16 cellular contexts compared by ENCODE assay signal in the genomic region with DNA sequence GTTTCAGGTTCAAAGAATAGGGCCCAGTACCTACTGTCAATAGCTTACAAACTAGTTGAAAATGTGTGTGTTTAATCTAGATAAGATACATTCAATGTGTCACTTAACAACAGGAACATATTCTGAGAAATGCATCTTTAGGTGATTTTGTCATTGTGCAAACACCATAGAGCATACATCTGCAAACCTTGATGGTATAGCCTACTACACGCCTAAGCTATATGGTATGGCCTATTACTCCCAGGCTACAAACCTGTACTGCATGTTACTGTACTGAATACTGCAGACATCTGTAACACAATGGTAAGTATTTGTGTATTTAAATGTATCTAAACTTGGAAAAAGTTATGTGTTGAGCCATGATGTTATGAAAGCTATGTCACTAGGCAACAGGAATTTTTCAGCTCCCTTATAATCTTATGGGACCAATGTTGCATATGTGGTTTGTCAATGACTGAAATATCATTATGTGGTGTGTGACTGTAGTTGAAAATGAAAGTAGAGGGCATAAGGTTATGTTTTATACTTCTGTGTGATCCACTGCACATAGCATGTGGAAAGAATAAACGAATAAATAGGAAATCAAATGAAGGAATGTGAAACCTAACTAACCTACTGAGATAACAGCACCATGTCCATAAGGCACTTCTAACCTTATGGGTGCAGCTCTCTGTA.
"Had no signal": no experiment of that assay in that cellular context is flagged by ENCODE, and none has a peak within 500 bp of the region (broad histone marks: within the 10 kb centered on the region; RNA-seq: fewer than 3 reads in every experiment).

No MANE protein-coding gene starts in this region.

- H3K4me3 Mint-ChIP-seq: activated naive CD4-positive, alpha-beta T cell treated with anti-CD3 and anti-CD28 coated beads for 36 hours; naive thymus-derived CD8-positive, alpha-beta T cell; T-helper 2 cell treated with Interferon-gamma antibody and Interleukin-4, amounts not matched to agents 5 μg/mL and 100 μg/mL, for 36 hours had no signal

- H3K36me3 ChIP-seq: gastrocnemius medialis, neutrophil, suprapubic skin, upper lobe of left lung had no signal

- H3K27me3 ChIP-seq: gastrocnemius medialis, neutrophil, upper lobe of left lung had no signal

- H3K9me3 Mint-ChIP-seq: activated naive CD4-positive, alpha-beta T cell treated with anti-CD3 and anti-CD28 coated beads for 36 hours; activated T-helper 2 cell treated with anti-CD3 and anti-CD28 coated beads, Interferon-gamma antibody, Interleukin-2, Interleukin-4, amounts not matched to agents 10 μg/mL and 5 μg/mL and 100 μg/mL, durations not matched to agents 14 hours and 24 hours and 36 hours; naive thymus-derived CD8-positive, alpha-beta T cell; T-helper 2 cell treated with Interferon-gamma antibody and Interleukin-4, amounts not matched to agents 5 μg/mL and 100 μg/mL, for 36 hours had no signal

- H3K4me1 Mint-ChIP-seq: naive thymus-derived CD8-positive, alpha-beta T cell had no signal

- H3K4me3 ChIP-seq: gastrocnemius medialis, skin epidermis, suprapubic skin, upper lobe of left lung had no signal

- H3K4me1 ChIP-seq: gastrocnemius medialis, suprapubic skin had no signal

- H3K9me3 ChIP-seq: gastrocnemius medialis, neutrophil, suprapubic skin, upper lobe of left lung had no signal

- H3K36me3 Mint-ChIP-seq: naive thymus-derived CD8-positive, alpha-beta T cell had no signal

- H3K27ac Mint-ChIP-seq: activated naive CD4-positive, alpha-beta T cell treated with anti-CD3 and anti-CD28 coated beads for 36 hours; activated T-helper 2 cell treated with anti-CD3 and anti-CD28 coated beads, Interferon-gamma antibody, Interleukin-2, Interleukin-4, amounts not matched to agents 10 μg/mL and 5 μg/mL and 100 μg/mL, durations not matched to agents 14 hours and 24 hours and 36 hours; naive thymus-derived CD8-positive, alpha-beta T cell; T-helper 2 cell treated with Interferon-gamma antibody and Interleukin-4, amounts not matched to agents 5 μg/mL and 100 μg/mL, for 36 hours had no signal

- H3K27ac ChIP-seq: gastrocnemius medialis, neutrophil, suprapubic skin, upper lobe of left lung had no signal

- ATAC-seq: activated CD4-positive, CD25-positive, alpha-beta regulatory T cell treated with anti-CD3 and anti-CD28 coated beads, Interleukin-2, amount 50 U/mL, for 24 hours; gastrocnemius medialis; left lobe of liver; naive thymus-derived CD8-positive, alpha-beta T cell had no signal

- DNase-seq: activated CD4-positive, alpha-beta T cell treated with anti-CD3 and anti-CD28 coated beads, Interleukin-2, amount 50 U/mL, for 4 hours; activated naive CD4-positive, alpha-beta T cell treated with anti-CD3 and anti-CD28 coated beads for 36 hours; gastrocnemius medialis; naive thymus-derived CD8-positive, alpha-beta T cell; posterior cingulate gyrus; stimulated activated CD4-positive, alpha-beta T cell treated with anti-CD3 and anti-CD28 coated beads, Interleukin-4, amount 100 ng/mL, for 24 hours; stimulated activated naive CD4-positive, alpha-beta T cell; SW 1271; upper lobe of left lung had no signal
